8 cellular contexts compared by ENCODE assay signal in genomic region chr9:120937127-120937526, GRCh38. TPM values are rescaled to one million over a fixed set of nuclear protein-coding genes. Genes with fewer than 3 reads are reported as not detected.
DNase-seq lines count a peak whose midpoint lies in the region; ATAC-seq and TF ChIP-seq lines count a peak whose summit lies in the region.

No MANE protein-coding gene starts in this region.

- ATAC-seq in HG02852 (IDR thresholded peaks at IDR 0.05; ENCODE audit: unreplicated experiment), result no peak

- no peak for TF ChIP-seq CTCF in mesothelial cell of epicardium (IDR thresholded peaks at IDR 0.05; ENCODE audit: unreplicated experiment)

- DNase-seq in activated naive CD4-positive, alpha-beta T cell treated with anti-CD3 and anti-CD28 coated beads for 36 hours, result no peak
- DNase-seq in activated naive CD4-positive, alpha-beta T cell (lab: John Stamatoyannopoulos, UW), result no peak
- DNase-seq in mesothelial cell of epicardium (ENCODE audit: low spot score in 2 of 2, unreplicated experiment in 2 of 2) (no peak), amygdala (lab: John Stamatoyannopoulos, UW) (no peak), COR-L47 (lab: John Stamatoyannopoulos, UW) (no peak)

- H3K27me3 Mint-ChIP-seq in activated naive CD4-positive, alpha-beta T cell treated with anti-CD3 and anti-CD28 coated beads for 36 hours (ENCODE audit: low read depth), result no peaks in the 10 kb centered on the region
- peaks cover 10% of the 10 kb centered on the region for H3K27me3 Mint-ChIP-seq in mesothelial cell of epicardium (ENCODE audit: low read depth)

- H3K36me3 ChIP-seq in urinary bladder (ENCODE audit: insufficient read depth), result no peaks in the 10 kb centered on the region

- H3K4me1 ChIP-seq in urinary bladder (ENCODE audit: insufficient read depth), result peaks cover 3% of the 10 kb centered on the region

- intact Hi-C loops in activated naive CD4-positive, alpha-beta T cell treated with anti-CD3 and anti-CD28 coated beads for 36 hours (cut with micrococcal nuclease), result loop anchor here (5.0 kb wide), 1 partner anchor 320 kb away; no protein-coding TSS in a partner anchor

- H3K27ac ChIP-seq in cingulate gyrus (ENCODE audit: low read depth, low read length) (peak overlapping the region; percentile 96), urinary bladder (ENCODE audit: low read depth) (peak overlapping the region; percentile 62)

- H3K36me3 Mint-ChIP-seq in activated naive CD4-positive, alpha-beta T cell treated with anti-CD3 and anti-CD28 coated beads for 36 hours (ENCODE audit: low read depth), result no peaks in the 10 kb centered on the region
- H3K36me3 Mint-ChIP-seq in mesothelial cell of epicardium, result no peaks in the 10 kb centered on the region

- H3K4me3 ChIP-seq in urinary bladder (ENCODE audit: low read depth, low read length), result no peak overlapping the region

- 30% methylated on average over 1 of the region's 1 CpG for WGBS in urinary bladder

- no peak overlapping the region for H3K4me3 Mint-ChIP-seq in activated naive CD4-positive, alpha-beta T cell treated with anti-CD3 and anti-CD28 coated beads for 36 hours
- no peak overlapping the region for H3K4me3 Mint-ChIP-seq in mesothelial cell of epicardium

- H3K4me1 Mint-ChIP-seq in activated naive CD4-positive, alpha-beta T cell treated with anti-CD3 and anti-CD28 coated beads for 36 hours (ENCODE audit: low read depth), result peaks cover 54% of the 10 kb centered on the region
- peaks cover 34% of the 10 kb centered on the region for H3K4me1 Mint-ChIP-seq in mesothelial cell of epicardium

- peak overlapping the region; percentile 99 for H3K27ac Mint-ChIP-seq in activated naive CD4-positive, alpha-beta T cell treated with anti-CD3 and anti-CD28 coated beads for 36 hours
- peak overlapping the region; percentile 60 for H3K27ac Mint-ChIP-seq in mesothelial cell of epicardium

- CTCF ChIA-PET in activated naive CD4-positive, alpha-beta T cell treated with anti-CD3 and anti-CD28 coated beads for 36 hours (lab: Charles Lee), result interaction anchor here (0.7 to 3.3 kb wide), 18 partner anchors 10 to 181 kb away, joined by 3 to 15 read pairs (median 3); partner anchors contain the start of gene TRAF1

- H3K9me3 Mint-ChIP-seq in activated naive CD4-positive, alpha-beta T cell treated with anti-CD3 and anti-CD28 coated beads for 36 hours, result no peaks in the 10 kb centered on the region
- H3K9me3 Mint-ChIP-seq in mesothelial cell of epicardium, result no peaks in the 10 kb centered on the region

RNA-seq across cellular contexts. Expression of gene TRAF1, which starts 10.5 kb away (rescaled TPM):
- total RNA-seq in activated naive CD4-positive, alpha-beta T cell treated with anti-CD3 and anti-CD28 coated beads for 36 hours, result 10 to 100 TPM; 80.6 to 85.0 TPM
- total RNA-seq in mesothelial cell of epicardium, result 7.7 to 8.2 TPM (median 8.0 TPM) in 3 replicates
- total RNA-seq in urinary bladder, result 4.5 TPM
- 5.3 TPM for polyA plus RNA-seq in urinary bladder
